Comparison of ENCODE assay signal across 26 cellular contexts in the genomic region with DNA sequence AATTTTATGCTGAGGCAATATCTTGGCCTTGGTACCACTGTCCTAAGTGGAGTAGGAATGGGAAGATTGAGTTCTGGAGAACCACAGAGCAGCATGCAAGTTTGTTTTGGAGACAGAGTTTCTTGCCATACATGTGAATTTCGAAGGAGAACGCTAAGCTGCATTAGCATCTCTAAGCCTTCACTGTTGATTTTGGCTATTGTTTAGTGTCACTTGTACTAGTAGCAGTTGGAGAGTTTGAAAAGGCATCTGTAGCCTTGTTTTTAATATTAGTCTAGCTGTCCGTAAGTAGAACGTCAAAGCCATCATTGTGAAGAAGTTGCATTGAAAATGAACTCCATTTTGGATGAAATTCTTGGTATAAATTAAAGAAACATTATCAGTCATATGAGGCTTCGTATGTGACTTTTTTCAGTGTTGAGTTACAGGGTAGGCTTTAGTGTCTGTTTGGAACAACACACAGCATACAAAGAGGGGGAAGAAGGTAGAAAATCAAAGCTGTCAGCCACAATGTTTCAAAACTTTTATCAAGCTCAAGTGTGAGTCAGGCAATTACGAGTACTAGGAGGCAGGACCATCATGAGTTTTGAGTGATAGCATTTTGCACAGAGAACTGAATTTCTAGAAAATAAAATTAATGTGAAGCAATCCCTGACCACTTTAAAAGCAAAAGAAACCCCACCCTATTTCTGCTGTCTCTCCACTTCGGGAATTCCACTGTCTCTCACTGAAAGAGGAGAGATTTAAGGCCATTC.
"Had no signal": no experiment of that assay in that cellular context is flagged by ENCODE, and none has a peak within 500 bp of the region (broad histone marks: within the 10 kb centered on the region; RNA-seq: fewer than 3 reads in every experiment).

No MANE protein-coding gene starts in this region.

- DNase-seq: cortex of kidney; effector memory CD8-positive, alpha-beta T cell; erythroblast; esophagus squamous epithelium; left cardiac atrium; left lung; naive thymus-derived CD4-positive, alpha-beta T cell; occipital lobe; ovary; posterior cingulate gyrus; psoas muscle; right cardiac atrium; sigmoid colon; stimulated activated CD4-positive, alpha-beta T cell treated with anti-CD3 and anti-CD28 coated beads, Interleukin-2, amount 100 ng/mL, for 24 hours; stimulated activated CD4-positive, alpha-beta T cell treated with anti-CD3 and anti-CD28 coated beads, Interleukin-4, amount 100 ng/mL, for 24 hours; stimulated activated naive CD8-positive, alpha-beta T cell treated with anti-CD3 and anti-CD28 coated beads, Interleukin-15, Interleukin-2, amounts not matched to agents 100 U/mL and 50 U/mL, for 24 hours; upper lobe of left lung had no signal

- H3K4me1 Mint-ChIP-seq: naive thymus-derived CD4-positive, alpha-beta T cell; stimulated activated memory B cell treated with anti-CD40 and anti-IgM and Interleukin-4, amounts not matched to agents 10 μg/mL and 1 μg/mL and 100 μg/mL, for 72 hours had no signal

- H3K36me3 Mint-ChIP-seq: mesothelial cell of epicardium; naive thymus-derived CD4-positive, alpha-beta T cell; stimulated activated memory B cell treated with anti-CD40 and anti-IgM and Interleukin-4, amounts not matched to agents 10 μg/mL and 1 μg/mL and 100 μg/mL, for 72 hours had no signal

- H3K4me3 ChIP-seq: esophagus squamous epithelium, left lung, ovary, psoas muscle, sigmoid colon, thoracic aorta, tibial nerve, upper lobe of left lung had no signal

- H3K27ac Mint-ChIP-seq: effector memory CD8-positive, alpha-beta T cell; mesothelial cell of epicardium; naive thymus-derived CD4-positive, alpha-beta T cell; nephron; stimulated activated memory B cell treated with anti-CD40 and anti-IgM and Interleukin-4, amounts not matched to agents 10 μg/mL and 1 μg/mL and 100 μg/mL, for 72 hours had no signal

- H3K4me3 Mint-ChIP-seq: effector memory CD8-positive, alpha-beta T cell; mesothelial cell of epicardium; naive thymus-derived CD4-positive, alpha-beta T cell; nephron; stimulated activated memory B cell treated with anti-CD40 and anti-IgM and Interleukin-4, amounts not matched to agents 10 μg/mL and 1 μg/mL and 100 μg/mL, for 72 hours had no signal

- H3K9me3 ChIP-seq: esophagus squamous epithelium, ovary, psoas muscle, sigmoid colon, thoracic aorta, tibial nerve, upper lobe of left lung had no signal

- ATAC-seq: effector memory CD8-positive, alpha-beta T cell; left lung; naive thymus-derived CD4-positive, alpha-beta T cell; psoas muscle; stimulated activated memory B cell treated with anti-CD40 and anti-IgM and Interleukin-4, amounts not matched to agents 10 μg/mL and 1 μg/mL and 100 μg/mL, for 72 hours; stimulated activated naive CD8-positive, alpha-beta T cell treated with anti-CD3 and anti-CD28 coated beads, Interleukin-15, Interleukin-2, amounts not matched to agents 100 U/mL and 50 U/mL, for 24 hours had no signal

- H3K27ac ChIP-seq: esophagus squamous epithelium, left lung, ovary, psoas muscle, sigmoid colon, thoracic aorta, tibial nerve, upper lobe of left lung had no signal

- H3K27me3 ChIP-seq: esophagus squamous epithelium, left lung, ovary, sigmoid colon, tibial nerve, upper lobe of left lung had no signal

- H3K36me3 ChIP-seq: esophagus squamous epithelium, left lung, ovary, sigmoid colon, thoracic aorta, tibial nerve, upper lobe of left lung had no signal

- H3K9me3 Mint-ChIP-seq: mesothelial cell of epicardium, nephron had no signal

- H3K4me1 ChIP-seq: esophagus squamous epithelium, left lung, psoas muscle, sigmoid colon, tibial nerve, upper lobe of left lung had no signal

- H3K27me3 Mint-ChIP-seq: effector memory CD8-positive, alpha-beta T cell; naive thymus-derived CD4-positive, alpha-beta T cell; stimulated activated memory B cell treated with anti-CD40 and anti-IgM and Interleukin-4, amounts not matched to agents 10 μg/mL and 1 μg/mL and 100 μg/mL, for 72 hours had no signal

- FAIRE-seq: endometrium, frontal cortex, islet of Langerhans, urothelium cell line had no signal
